Comparison of ENCODE assay signal across 11 cellular contexts in the genomic region with DNA sequence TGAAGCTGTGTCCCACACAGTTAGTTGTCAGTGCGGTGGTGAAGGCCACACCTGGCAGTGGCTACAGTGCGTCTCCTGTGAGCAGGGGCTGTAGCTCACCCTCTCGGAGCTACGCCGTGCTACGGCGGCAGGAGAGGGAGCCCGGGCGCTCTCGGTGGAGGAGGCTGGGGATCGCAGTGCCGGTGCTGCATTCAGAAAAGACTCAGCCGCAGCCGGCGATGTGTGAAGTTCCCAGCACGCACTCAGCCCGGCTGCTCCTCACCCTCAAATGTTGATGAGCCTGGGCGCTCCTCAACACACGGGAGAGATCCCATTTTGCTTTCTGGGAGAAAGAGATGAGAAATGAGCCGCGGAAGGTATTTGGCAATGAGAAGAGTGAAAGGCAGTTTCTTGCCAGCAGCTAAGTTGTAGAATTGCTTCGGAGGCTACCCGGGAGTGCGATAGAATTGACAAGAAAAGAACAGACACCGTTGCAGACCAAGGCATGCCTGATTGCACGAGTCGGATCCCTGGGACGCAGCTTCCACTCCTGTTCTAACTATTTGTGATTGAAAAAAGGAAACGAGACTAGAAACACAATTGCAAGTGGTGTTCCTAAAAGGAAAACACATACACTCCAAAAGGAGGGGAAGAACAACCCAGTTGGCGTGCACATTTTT. TPM values are rescaled to one million over a fixed set of nuclear protein-coding genes. Genes with fewer than 3 reads are reported as not detected.
DNase-seq lines count a peak whose midpoint lies in the region; ATAC-seq, FAIRE-seq and TF ChIP-seq lines count a peak whose summit lies in the region.
"Had no signal": no experiment of that assay in that cellular context is flagged by ENCODE, and none has a peak within 500 bp of the region (broad histone marks: within the 10 kb centered on the region; RNA-seq: fewer than 3 reads in every experiment).

Gene UNC13C, plus strand, starts transcription at position 194 of the 659 bp plus-strand sequence. CDS start 34,463 bp downstream, outside the sequence.

- H3K9me3 ChIP-seq in mesenchymal stem cell (ENCODE audit: control insufficient read depth, low read length) (no peaks in the 10 kb centered on the region), HAP-1 (no peaks in the 10 kb centered on the region)

- no peak within 1 kb of the TSS for H4K8ac ChIP-seq in mesenchymal stem cell (ENCODE audit: low read length)

- H2AFZ ChIP-seq in mesenchymal stem cell (ENCODE audit: low read depth, low read length) = peak within 1 kb of the TSS; percentile 18

- ATAC-seq in Right ventricle myocardium inferior (peak; percentile 26), HG02610 (IDR thresholded peaks at IDR 0.05; ENCODE audit: unreplicated experiment) (no peak)

- no peak within 1 kb of the TSS for H2BK12ac ChIP-seq in mesenchymal stem cell (ENCODE audit: low read length in 2 of 2)

- H3K4me1 Mint-ChIP-seq in chondrocyte (ENCODE audit: low read depth) = peaks cover 11% of the 10 kb centered on the region
- H3K4me1 Mint-ChIP-seq: CD4-positive, CD25-positive, alpha-beta regulatory T cell had no signal

- no peak within 1 kb of the TSS for H3K14ac ChIP-seq in mesenchymal stem cell (ENCODE audit: low read length in 2 of 2)

- H2BK120ac ChIP-seq in mesenchymal stem cell (ENCODE audit: low read depth, low read length) = no peak within 1 kb of the TSS

- H3K9ac ChIP-seq in mesenchymal stem cell (ENCODE audit: low read length) = no peak within 1 kb of the TSS

- TF ChIP-seq CTCF in chondrocyte (IDR thresholded peaks at IDR 0.05) = no peak

- no peak within 1 kb of the TSS for H4K91ac ChIP-seq in mesenchymal stem cell (ENCODE audit: low read length)

- peaks cover 0 to 19% of the 10 kb centered on the region in 2 experiments for H3K27me3 ChIP-seq in mesenchymal stem cell (ENCODE audit: control insufficient read depth in 1 of 2, insufficient read depth in 1 of 2, low read length in 2 of 2)
- peaks cover 26% of the 10 kb centered on the region for H3K27me3 ChIP-seq in HAP-1 (ENCODE audit: low read depth)

- no peak within 1 kb of the TSS for H2AK5ac ChIP-seq in mesenchymal stem cell (ENCODE audit: low read length, severe bottlenecking)

- no peaks in the 10 kb centered on the region for H3K9me3 Mint-ChIP-seq in chondrocyte (ENCODE audit: low read depth)

- H3K4me2 ChIP-seq in mesenchymal stem cell (ENCODE audit: low read length, poor library complexity, severe bottlenecking) = peak within 1 kb of the TSS; percentile 72

- no peak within 1 kb of the TSS for H3K27ac ChIP-seq in mesenchymal stem cell (ENCODE audit: low read length, poor library complexity, severe bottlenecking)

- H3K4me1 ChIP-seq in mesenchymal stem cell (ENCODE audit: control insufficient read depth, insufficient read depth, low read depth, low read length) = peaks cover 3% of the 10 kb centered on the region
- H3K4me1 ChIP-seq in HAP-1 = no peaks in the 10 kb centered on the region

- no peak within 1 kb of the TSS for H2BK5ac ChIP-seq in mesenchymal stem cell (ENCODE audit: low read depth, low read length, poor library complexity, severe bottlenecking)

- H3K27me3 Mint-ChIP-seq in chondrocyte (ENCODE audit: low read depth) = peaks cover 30% of the 10 kb centered on the region

- H3K79me1 ChIP-seq in mesenchymal stem cell (replicated peaks; ENCODE audit: low read length, poor library complexity, severe bottlenecking) = no peaks in the 10 kb centered on the region

- H3K4me3 ChIP-seq in mesenchymal stem cell (ENCODE audit: insufficient read depth in 1 of 2, low read depth in 1 of 2, low read length in 2 of 2) (peak within 1 kb of the TSS in 1 of 2 experiments; percentile 69), HAP-1 (no peak within 1 kb of the TSS)

- peak within 1 kb of the TSS; percentile 72 for H3K4me3 Mint-ChIP-seq in chondrocyte (ENCODE audit: unreplicated experiment)

- H3K36me3 Mint-ChIP-seq in chondrocyte (ENCODE audit: low read depth) = no peaks in the 10 kb centered on the region
- H3K36me3 Mint-ChIP-seq: CD4-positive, CD25-positive, alpha-beta regulatory T cell had no signal

- FAIRE-seq in urothelium cell line (lab: Jason Lieb, UNC) = no peak
- FAIRE-seq: HTR-8/SVneo had no signal

- H3K4ac ChIP-seq in mesenchymal stem cell (ENCODE audit: low read depth in 1 of 2, low read length in 2 of 2) = no peak within 1 kb of the TSS

- H3K36me3 ChIP-seq in mesenchymal stem cell (ENCODE audit: control insufficient read depth in 1 of 2, insufficient read depth in 2 of 2, low read depth in 1 of 2, low read length in 2 of 2) (no peaks in the 10 kb centered on the region), HAP-1 (replicated peaks) (no peaks in the 10 kb centered on the region)

- no peak within 1 kb of the TSS for H3K27ac Mint-ChIP-seq in chondrocyte (ENCODE audit: unreplicated experiment)
- H3K27ac Mint-ChIP-seq: CD4-positive, CD25-positive, alpha-beta regulatory T cell had no signal

- in situ Hi-C loops in HAP-1 (cut with MboI; ENCODE audit: low sequenced_read_pairs) = no loop called here

- intact Hi-C loops in Right ventricle myocardium inferior (cut with DNase I) (no loop called here), cardiac septum (cut with DNase I) (no loop called here)

- whole genome bisulfite sequencing in mesenchymal stem cell = 4% methylated on average over 30 of the region's 30 CpGs

- no peak within 1 kb of the TSS for H3K23ac ChIP-seq in mesenchymal stem cell (ENCODE audit: low read length in 2 of 2)

- no peak within 1 kb of the TSS for H2BK15ac ChIP-seq in mesenchymal stem cell (ENCODE audit: low read depth, poor library complexity, severe bottlenecking)

- H3K18ac ChIP-seq in mesenchymal stem cell (ENCODE audit: low read depth in 1 of 2, low read length in 2 of 2) = no peak within 1 kb of the TSS

- DNase-seq in Right ventricle myocardium inferior (ENCODE audit: missing footprints) (peak; percentile 55), cardiac septum (ENCODE audit: low spot score) (no peak), chondrocyte (ENCODE audit: low spot score) (no peak), mesenchymal stem cell (no peak), urothelium cell line (ENCODE audit: low spot score) (peak; percentile 26), HAP-1 (ENCODE audit: low spot score in 2 of 2) (no peak), COLO829 (ENCODE audit: low spot score) (no peak)
- DNase-seq: amniotic stem cell; CD4-positive, CD25-positive, alpha-beta regulatory T cell had no signal

RNA-seq across cellular contexts. Expression of gene UNC13C, which starts in this region (rescaled TPM):
- total RNA-seq in Right ventricle myocardium inferior (0.08 TPM), cardiac septum (0.32 TPM), chondrocyte (0.15 to 1.1 TPM (median 0.15 TPM) in 3 replicates)
- not detected for polyA plus RNA-seq in mesenchymal stem cell (2013, experiment 1 of 2)
- polyA plus RNA-seq in mesenchymal stem cell (2013, experiment 2 of 2) = not detected
- total RNA-seq: CD4-positive, CD25-positive, alpha-beta regulatory T cell had no signal
- polyA plus RNA-seq: CD4-positive, CD25-positive, alpha-beta regulatory T cell had no signal

Comparison
In these comparisons a context has a peak if more than half of its experiments do, and no peak if none do; other contexts are left out.
1. Peak in DNase-seq and ATAC-seq in Right ventricle myocardium inferior; RNA of the gene not detected or under 1 TPM.